ENCODE assay signal across 8 cellular contexts in genomic region chr6:142820336-142821016, GRCh38.
A peak's percentile ranks its signal among the peaks of the same experiment; 100 is the strongest.
DNase-seq lines count a peak whose midpoint lies in the region; ATAC-seq, FAIRE-seq and TF ChIP-seq lines count a peak whose summit lies in the region.

No MANE protein-coding gene starts in this region.

- no peak for TF ChIP-seq RAD21 in GM12878 (IDR thresholded peaks at IDR 0.05; ENCODE audit: insufficient read depth, low read depth, low read length)

- BruUV-seq in A673 (replicated peaks; lab: Mats Ljungman, UMichigan) (no TSS peak), GM12878 (replicated peaks; lab: Mats Ljungman, UMichigan) (TSS peak; percentile 95)

- H3K9me3 ChIP-seq in A673 (ENCODE audit: low read depth, low read length, poor library complexity, severe bottlenecking) (no peaks in the 10 kb centered on the region), GM12878 (replicated peaks; ENCODE audit: control insufficient read depth, insufficient read depth, low read length) (peaks cover 4% of the 10 kb centered on the region), mucosa of stomach (ENCODE audit: control insufficient read depth, low read length) (no peaks in the 10 kb centered on the region)

- RAD21 ChIA-PET in GM12878 (lab: Charles Lee; ENCODE audit: unreplicated experiment): interaction anchor here (0.9 to 15.5 kb wide), 23 partner anchors 16 to 210 kb away, joined by 3 to 374 read pairs (median 6); no protein-coding TSS in a partner anchor

- intact Hi-C loops in A673 (cut with micrococcal nuclease; ENCODE audit: unreplicated experiment) (no loop called here), GM12878 (cut with micrococcal nuclease; ENCODE audit: unreplicated experiment) (loop anchor here (1.0 to 5.0 kb wide), 2 partner anchors 22 to 37 kb away; no protein-coding TSS in a partner anchor)

- H3K27me3 ChIP-seq in A673 (replicated peaks; ENCODE audit: insufficient read depth, low read depth, low read length, poor library complexity) (no peaks in the 10 kb centered on the region), KMS-11 (ENCODE audit: insufficient read depth, low read depth) (no peaks in the 10 kb centered on the region), GM12878 (replicated peaks in 1 of 2; ENCODE audit: control insufficient read depth in 2 of 2, insufficient read depth in 2 of 2, low read length in 1 of 2) (no peaks in the 10 kb centered on the region), mucosa of stomach (ENCODE audit: control insufficient read depth, insufficient read depth, low read length) (no peaks in the 10 kb centered on the region)

- H3K36me3 ChIP-seq in A673 (ENCODE audit: insufficient read depth, low read length, poor library complexity, severe bottlenecking) (no peaks in the 10 kb centered on the region), KMS-11 (ENCODE audit: insufficient read depth) (no peaks in the 10 kb centered on the region), GM12878 (ENCODE audit: control insufficient read depth in 2 of 2, insufficient read depth in 2 of 2, low read length in 1 of 2) (no peaks in the 10 kb centered on the region), mucosa of stomach (ENCODE audit: control insufficient read depth, insufficient read depth, low read length) (no peaks in the 10 kb centered on the region)

- no peaks in the 10 kb centered on the region for H4K20me1 ChIP-seq in KMS-11 (ENCODE audit: insufficient read depth)
- no peaks in the 10 kb centered on the region for H4K20me1 ChIP-seq in GM12878 (ENCODE audit: control insufficient read depth, insufficient read depth)

- H3K27ac ChIP-seq in A673 (ENCODE audit: low read depth, low read length, poor library complexity, severe bottlenecking): no peak overlapping the region
- peak overlapping the region; percentile 76 for H3K27ac ChIP-seq in KMS-11
- H3K27ac ChIP-seq in GM12878 (ENCODE audit: control insufficient read depth, insufficient read depth): peak overlapping the region; percentile 88

- H2AFZ ChIP-seq in KMS-11 (ENCODE audit: low read depth) (0 out of 2 replicates have a peak overlapping the region, but pooled peaks have one; percentile 32), GM12878 (ENCODE audit: control insufficient read depth, low read depth, low read length) (no peak overlapping the region)

- H3K79me2 ChIP-seq in KMS-11 (ENCODE audit: insufficient read depth, low read depth): no peaks in the 10 kb centered on the region
- H3K79me2 ChIP-seq in GM12878 (ENCODE audit: control insufficient read depth, insufficient read depth, low read length): peaks cover 49% of the 10 kb centered on the region

- ATAC-seq in GM12878 (peak; percentile 44), GM21825 (IDR thresholded peaks at IDR 0.05; ENCODE audit: unreplicated experiment) (no peak), HG03342 (IDR thresholded peaks at IDR 0.05; ENCODE audit: unreplicated experiment) (no peak)

- in situ Hi-C loops in GM12878 (cut with MboI): no loop called here

- H3K4me3 ChIP-seq in A673 (ENCODE audit: low read depth, low read length, poor library complexity, severe bottlenecking): peak overlapping the region; percentile 32
- no peak overlapping the region for H3K4me3 ChIP-seq in KMS-11 (IDR thresholded peaks at IDR 0.05; ENCODE audit: insufficient read depth, low read depth, low read length)
- H3K4me3 ChIP-seq in GM12878: peak overlapping the region; percentile 3; the same call in 1 of the 2 replicates
- H3K4me3 ChIP-seq in mucosa of stomach (ENCODE audit: low read length): peak overlapping the region; percentile 48

- no peak for TF ChIP-seq POLR2A in GM12878 (IDR thresholded peaks at IDR 0.05; ENCODE audit: low read depth, low read length)

- H3K4me1 ChIP-seq in A673 (ENCODE audit: insufficient read depth, low read length, poor library complexity, severe bottlenecking): no peaks in the 10 kb centered on the region
- H3K4me1 ChIP-seq in KMS-11 (ENCODE audit: low read depth, poor library complexity, severe bottlenecking): peaks cover 46% of the 10 kb centered on the region
- H3K4me1 ChIP-seq in GM12878 (ENCODE audit: control insufficient read depth, insufficient read depth, low read length): peaks cover 40% of the 10 kb centered on the region
- peaks cover 5% of the 10 kb centered on the region for H3K4me1 ChIP-seq in mucosa of stomach (ENCODE audit: control insufficient read depth, insufficient read depth, low read length)

- peak overlapping the region; percentile 90 for H3K4me2 ChIP-seq in KMS-11
- peak overlapping the region; percentile 88 for H3K4me2 ChIP-seq in GM12878 (ENCODE audit: control insufficient read depth, insufficient read depth)

- FAIRE-seq in GM12878 (lab: Jason Lieb, UNC): no peak

- POLR2A ChIA-PET in A673 (lab: Charles Lee; ENCODE audit: low non-redundant PET) (interaction anchor here (0.7 kb wide), 1 partner anchor 34 kb away, joined by 4 read pairs; no protein-coding TSS in a partner anchor), GM12878 (lab: Charles Lee) (interaction anchor here (0.6 to 5.8 kb wide), 19 partner anchors 9 to 126 kb away, joined by 3 to 67 read pairs (median 5); no protein-coding TSS in a partner anchor)

- H3K9ac ChIP-seq in KMS-11 (peak overlapping the region; percentile 50; the same call in 1 of the 2 replicates), GM12878 (ENCODE audit: control insufficient read depth, insufficient read depth, low read length) (peak overlapping the region; percentile 71), mucosa of stomach (ENCODE audit: low read length) (peak overlapping the region; percentile 66)

- TF ChIP-seq EP300 in GM12878 (IDR thresholded peaks at IDR 0.05; ENCODE audit: borderline replicate concordance in 1 of 2, control insufficient read depth in 1 of 2, low read depth in 2 of 2, low read length in 2 of 2): no peak

- TF ChIP-seq CTCF in A673 (conservative IDR thresholded peaks at IDR 0.05; ENCODE audit: low read depth, low read length): no peak
- TF ChIP-seq CTCF in KMS-11 (conservative IDR thresholded peaks at IDR 0.05; ENCODE audit: low read depth, low read length): no peak
- no peak for TF ChIP-seq CTCF in GM12878 (IDR thresholded peaks at IDR 0.05 in 2 of 3, conservative IDR thresholded peaks at IDR 0.05 in 1 of 3; ENCODE audit: control insufficient read depth in 2 of 3, extremely low read depth in 1 of 3, insufficient read depth in 1 of 3, low read depth in 3 of 3, low read length in 3 of 3)

- SMC1A ChIA-PET in GM12878 (lab: Charles Lee; ENCODE audit: uncharacterized antibody, unreplicated experiment): interaction anchor here (0.8 to 16.8 kb wide), 33 partner anchors 8 to 208 kb away, joined by 3 to 449 read pairs (median 6); no protein-coding TSS in a partner anchor

- DNase-seq in A673 (ENCODE audit: low spot score) (no peak), GM12878 (ENCODE audit: low read depth, low spot score) (no peak), epidermal melanocyte (ENCODE audit: insufficient read length, low spot score) (no peak), NCI-H345 treated with DMSO at 0.1 percent for 48 hours (lab: John Stamatoyannopoulos, UW; ENCODE audit: unreplicated experiment) (no peak)

- 59% methylated on average over 4 of the region's 4 CpGs for WGBS in GM12878 (ENCODE audit: insufficient coverage, insufficient replicate concordance, low lambda C conversion rate, missing lambda C conversion rate)

- CTCF ChIA-PET in A673 (lab: Charles Lee) (no interaction called here), GM12878 (lab: Yijun Ruan, JAX) (interaction anchor here (0.6 to 10.6 kb wide), 17 partner anchors 9 to 206 kb away, joined by 3 to 108 read pairs (median 4); no protein-coding TSS in a partner anchor)

TF ChIP-seq in GM12878, 131 proteins besides CTCF, POLR2A, EP300 and RAD21 (continues in another document):
- 0 out of 2 replicates have a peak, but pooled peaks have one; percentile 37 for TF ChIP-seq ZNF687 (IDR thresholded peaks at IDR 0.05)
